ENCODE assay signal across 31 cellular contexts in the genomic region with DNA sequence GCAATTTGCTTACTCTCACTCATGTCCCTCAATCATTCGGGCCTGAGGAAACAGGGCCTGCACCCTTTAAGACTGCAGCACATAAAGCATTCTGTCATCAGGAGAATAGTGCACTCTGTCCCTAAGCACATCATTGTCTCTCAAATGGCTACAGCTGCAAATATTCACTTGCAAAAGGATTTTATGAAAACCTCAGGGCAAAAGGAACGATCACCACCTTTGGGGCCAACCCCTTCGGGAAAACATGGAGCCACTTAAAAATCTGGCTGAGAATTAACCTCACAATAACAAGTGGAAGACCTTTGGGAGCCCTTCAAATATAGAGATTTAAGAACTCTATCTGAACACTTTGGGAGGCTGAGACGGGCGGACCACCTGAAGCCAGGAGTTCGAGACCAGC.
"Had no signal": no experiment of that assay in that cellular context is flagged by ENCODE, and none has a peak within 500 bp of the region (broad histone marks: within the 10 kb centered on the region; RNA-seq: fewer than 3 reads in every experiment).

No MANE protein-coding gene starts in this region.

- H3K4me3 Mint-ChIP-seq: activated naive CD4-positive, alpha-beta T cell treated with anti-CD3 and anti-CD28 coated beads for 36 hours; activated naive CD8-positive, alpha-beta T cell treated with anti-CD3 and anti-CD28 coated beads, Interleukin-2, amount 10 ng/mL, durations not matched to agents 7 days and 5 days; activated T-cell treated with anti-CD3 and anti-CD28 coated beads, Interleukin-2, amount 50 U/mL, for 72 hours; central memory CD8-positive, alpha-beta T cell; mesothelial cell of epicardium; neural progenitor cell; T-helper 2 cell treated with Interferon-gamma antibody and Interleukin-4, amounts not matched to agents 5 μg/mL and 100 μg/mL, for 36 hours had no signal

- H3K27me3 Mint-ChIP-seq: activated naive CD8-positive, alpha-beta T cell treated with anti-CD3 and anti-CD28 coated beads, Interleukin-2, amount 10 ng/mL, durations not matched to agents 7 days and 5 days; central memory CD8-positive, alpha-beta T cell; naive thymus-derived CD4-positive, alpha-beta T cell; stimulated activated naive B cell treated with anti-CD40 and anti-IgM and Interleukin-4, amounts not matched to agents 10 μg/mL and 1 μg/mL and 100 μg/mL, for 72 hours had no signal

- H3K27ac Mint-ChIP-seq: activated naive CD4-positive, alpha-beta T cell treated with anti-CD3 and anti-CD28 coated beads for 36 hours; activated naive CD8-positive, alpha-beta T cell treated with anti-CD3 and anti-CD28 coated beads, Interleukin-2, amount 10 ng/mL, durations not matched to agents 7 days and 5 days; activated T-cell treated with anti-CD3 and anti-CD28 coated beads, Interleukin-2, amount 50 U/mL, for 72 hours; mesothelial cell of epicardium; neural progenitor cell; T-helper 2 cell treated with Interferon-gamma antibody and Interleukin-4, amounts not matched to agents 5 μg/mL and 100 μg/mL, for 36 hours had no signal

- H3K36me3 Mint-ChIP-seq: neural progenitor cell had no signal

- H3K27ac ChIP-seq: brain microvascular endothelial cell, gastrocnemius medialis, neural progenitor cell, parathyroid adenoma, psoas muscle, stomach, testis, transverse colon had no signal

- ATAC-seq: activated T-cell treated with anti-CD3 and anti-CD28 coated beads, Interleukin-2, amount 50 U/mL, for 72 hours; gastrocnemius medialis; naive thymus-derived CD4-positive, alpha-beta T cell; stimulated activated naive B cell treated with anti-CD40 and anti-IgM and Interleukin-4, amounts not matched to agents 10 μg/mL and 1 μg/mL and 100 μg/mL, for 72 hours had no signal

- H3K36me3 ChIP-seq: brain microvascular endothelial cell, gastrocnemius medialis, neural progenitor cell, stomach, transverse colon had no signal

- H3K9me3 Mint-ChIP-seq: activated naive CD4-positive, alpha-beta T cell treated with anti-CD3 and anti-CD28 coated beads for 36 hours; activated naive CD8-positive, alpha-beta T cell treated with anti-CD3 and anti-CD28 coated beads, Interleukin-2, amount 10 ng/mL, durations not matched to agents 7 days and 5 days; activated T-cell treated with anti-CD3 and anti-CD28 coated beads, Interleukin-2, amount 50 U/mL, for 72 hours; central memory CD8-positive, alpha-beta T cell; mesothelial cell of epicardium; naive thymus-derived CD4-positive, alpha-beta T cell; neural progenitor cell; stimulated activated naive B cell treated with anti-CD40 and anti-IgM and Interleukin-4, amounts not matched to agents 10 μg/mL and 1 μg/mL and 100 μg/mL, for 72 hours; T-helper 2 cell treated with Interferon-gamma antibody and Interleukin-4, amounts not matched to agents 5 μg/mL and 100 μg/mL, for 36 hours had no signal

- DNase-seq: activated CD4-positive, alpha-beta T cell treated with anti-CD3 and anti-CD28 coated beads for 4 hours; activated CD4-positive, alpha-beta T cell treated with anti-CD3 and anti-CD28 coated beads, Interleukin-2, amount 50 U/mL, for 4 hours; activated effector memory CD4-positive, alpha-beta T cell treated with Interleukin-2 at 50 U/mL for 16 hours; activated naive CD4-positive, alpha-beta T cell treated with anti-CD3 and anti-CD28 coated beads for 36 hours; activated naive CD8-positive, alpha-beta T cell treated with anti-CD3 and anti-CD28 coated beads, Interleukin-2, amount 10 ng/mL, durations not matched to agents 7 days and 5 days; activated T-cell treated with anti-CD3 and anti-CD28 coated beads for 4 hours; activated T-cell treated with anti-CD3 and anti-CD28 coated beads, Interleukin-2, amount 50 U/mL, for 72 hours; amniotic stem cell; brain microvascular endothelial cell; effector memory CD4-positive, alpha-beta T cell; erythroblast; gastrocnemius medialis; glutamatergic neuron; left ventricle myocardium superior; naive thymus-derived CD4-positive, alpha-beta T cell; occipital lobe; psoas muscle; stimulated activated CD4-positive, alpha-beta T cell treated with anti-CD3 and anti-CD28 coated beads, Interleukin-1b, Interleukin-23, amount 100 ng/mL, for 48 hours; stimulated activated CD4-positive, alpha-beta T cell treated with anti-CD3 and anti-CD28 coated beads, Interleukin-4, amount 100 ng/mL, for 4 hours; stimulated activated CD8-positive, alpha-beta memory T cell treated with anti-CD3 and anti-CD28 coated beads, Interleukin-4, amount 100 ng/mL, for 48 hours; stimulated activated naive B cell treated with anti-CD40 and anti-IgM and Interleukin-4, amounts not matched to agents 10 μg/mL and 1 μg/mL and 100 μg/mL, for 72 hours; stomach; T-helper 1 cell; testis; transverse colon had no signal

- H3K4me3 ChIP-seq: gastrocnemius medialis, neural progenitor cell, psoas muscle, smooth muscle cell, stomach, testis, transverse colon had no signal

- H3K9me3 ChIP-seq: gastrocnemius medialis, psoas muscle, stomach, testis, transverse colon had no signal

- H3K4me2 ChIP-seq: neural progenitor cell, smooth muscle cell had no signal

- H3K9ac ChIP-seq: neural progenitor cell, parathyroid adenoma had no signal

- H3K4me1 ChIP-seq: parathyroid adenoma had no signal

- H2AFZ ChIP-seq: neural progenitor cell, parathyroid adenoma had no signal

- H3K27me3 ChIP-seq: brain microvascular endothelial cell, gastrocnemius medialis, neural progenitor cell, stomach, testis, transverse colon had no signal
